ENCODE assay signal across 11 cellular contexts in genomic region chr1:111600295-111600694, GRCh38. TPM values are rescaled to one million over a fixed set of nuclear protein-coding genes. Genes with fewer than 3 reads are reported as not detected.
DNase-seq lines count a peak whose midpoint lies in the region; ATAC-seq and TF ChIP-seq lines count a peak whose summit lies in the region.
"Had no signal": no experiment of that assay in that cellular context is flagged by ENCODE, and none has a peak within 500 bp of the region (broad histone marks: within the 10 kb centered on the region; RNA-seq: fewer than 3 reads in every experiment).

No MANE protein-coding gene starts in this region.

- TF ChIP-seq POLR2A in IMR-90 (IDR thresholded peaks at IDR 0.05; ENCODE audit: low read depth, low read length), result no peak

- CTCF ChIA-PET in IMR-90 (lab: Yijun Ruan, JAX), result interaction anchor here (1.0 kb wide), 1 partner anchor 11 kb away, joined by 3 read pairs; no protein-coding TSS in a partner anchor

- 0 out of 2 replicates have a peak overlapping the region, but pooled peaks have one; percentile 27 for H4K5ac ChIP-seq in IMR-90 (ENCODE audit: low read depth, low read length)

- BruUV-seq in IMR-90 (replicated peaks; lab: Mats Ljungman, UMichigan), result no TSS peak

- TF ChIP-seq RAD21 in IMR-90 (IDR thresholded peaks at IDR 0.05; ENCODE audit: low read length), result no peak

- intact Hi-C loops in IMR-90 (cut with micrococcal nuclease) (no loop called here), left lung (cut with DNase I) (no loop called here), mucosa of descending colon (cut with DNase I, micrococcal nuclease) (no loop called here)

- H3K14ac ChIP-seq in IMR-90 (replicated peaks; ENCODE audit: low read depth, low read length), result peak overlapping the region; percentile 76

- H2AK9ac ChIP-seq in IMR-90 (replicated peaks; ENCODE audit: low read depth, low read length, poor library complexity), result no peak overlapping the region

- WGBS in IMR-90 (ENCODE audit: extremely low coverage in 2 of 2, insufficient read length in 1 of 2), 2 experiments, result no CpG with 5 or more reads among the region's 3 CpGs

- H3K9me3 ChIP-seq in IMR-90 (ENCODE audit: control insufficient read depth, insufficient read depth, low read length), result no peaks in the 10 kb centered on the region
- no peaks in the 10 kb centered on the region for H3K9me3 ChIP-seq in left lung
- no peaks in the 10 kb centered on the region for H3K9me3 ChIP-seq in mucosa of descending colon

- ATAC-seq in GM19452 (IDR thresholded peaks at IDR 0.05; ENCODE audit: unreplicated experiment) (peak; percentile 5), IMR-90 (ENCODE audit: low read depth) (no peak), left lung (peak; percentile 47), mucosa of descending colon (no peak)

- no peak overlapping the region for H3K56ac ChIP-seq in IMR-90 (ENCODE audit: extremely low read depth, insufficient read depth, low read length)

- no peak overlapping the region for H3K18ac ChIP-seq in IMR-90 (ENCODE audit: low read depth, low read length)

- POLR2A ChIA-PET in IMR-90 (lab: Charles Lee; ENCODE audit: unreplicated experiment), result interaction anchor here (0.5 kb wide), 1 partner anchor 13 kb away, joined by 8 read pairs; no protein-coding TSS in a partner anchor

- H2BK15ac ChIP-seq in IMR-90 (ENCODE audit: low read depth, low read length), result 0 out of 3 replicates have a peak overlapping the region, but pooled peaks have one; percentile 54

- H3K9me1 ChIP-seq in IMR-90 (ENCODE audit: insufficient read depth, low read length), result 0 out of 2 replicates have a peak, but pooled peaks cover 3% of the 10 kb centered on the region

- no peak overlapping the region; the same call in 1 of the 2 replicates for H2BK120ac ChIP-seq in IMR-90 (ENCODE audit: low read depth, low read length)

- peak overlapping the region; percentile 13; the same call in 1 of the 2 replicates for H3K23ac ChIP-seq in IMR-90 (ENCODE audit: low read depth, low read length)

- H3K9ac ChIP-seq in IMR-90 (ENCODE audit: low read depth, low read length), result no peak overlapping the region

- H3K4me3 ChIP-seq in GM12865 (ENCODE audit: low read depth, low read length), result peak overlapping the region; percentile 38
- H3K4me3 ChIP-seq in IMR-90 (ENCODE audit: insufficient read depth, low read depth, low read length), result no peak overlapping the region
- no peak overlapping the region for H3K4me3 ChIP-seq in left lung
- no peak overlapping the region for H3K4me3 ChIP-seq in mucosa of descending colon

- H3K27ac ChIP-seq in IMR-90 (ENCODE audit: insufficient read depth, low read length) (no peak overlapping the region), left lung (no peak overlapping the region)

- H3K27me3 ChIP-seq in IMR-90 (ENCODE audit: control insufficient read depth, insufficient read depth, low read length) (no peaks in the 10 kb centered on the region), left lung (no peaks in the 10 kb centered on the region)

- no peak overlapping the region for H3K4me2 ChIP-seq in IMR-90 (ENCODE audit: low read depth, low read length)

- no peak for DNase-seq in GM12865 (ENCODE audit: low read depth)
- DNase-seq in IMR-90, result no peak
- DNase-seq in left lung, result peak in 1 of 2 donors; percentile 36
- DNase-seq in NCI-H1436 treated with DMSO at 0.1 percent for 48 hours (lab: John Stamatoyannopoulos, UW), result no peak
- no peak for DNase-seq in H4 (ENCODE audit: low spot score)
- no peak for DNase-seq in mucosa of descending colon
- no peak for DNase-seq in activated CD4-positive, CD25-positive, alpha-beta regulatory T cell (lab: John Stamatoyannopoulos, UW)
- DNase-seq: MV-4-11; NCI-H82; stimulated activated naive CD4-positive, alpha-beta T cell had no signal

- in situ Hi-C loops in IMR-90 (cut with MboI; ENCODE audit: low sequenced_read_pairs), result no loop called here

- H2AK5ac ChIP-seq in IMR-90 (ENCODE audit: low read depth, low read length), result peak overlapping the region; percentile 20; the same call in 1 of the 2 replicates

- H3K4me1 ChIP-seq in IMR-90 (ENCODE audit: control insufficient read depth, insufficient read depth, low read length) (peaks cover 13% of the 10 kb centered on the region), left lung (peaks cover 9 to 46% of the 10 kb centered on the region in 2 donors), mucosa of descending colon (ENCODE audit: low read depth) (no peaks in the 10 kb centered on the region)

- no peak overlapping the region for H2BK5ac ChIP-seq in IMR-90 (ENCODE audit: low read depth, low read length, poor library complexity, severe bottlenecking)

- no peaks in the 10 kb centered on the region for H4K20me1 ChIP-seq in IMR-90 (ENCODE audit: insufficient read depth, low read length)

- H2AFZ ChIP-seq in IMR-90 (replicated peaks; ENCODE audit: low read length, poor library complexity), result peak overlapping the region; percentile 18

- H3K36me3 ChIP-seq in IMR-90 (ENCODE audit: control insufficient read depth, insufficient read depth, low read length), result no peaks in the 10 kb centered on the region
- no peaks in the 10 kb centered on the region for H3K36me3 ChIP-seq in left lung
- no peaks in the 10 kb centered on the region for H3K36me3 ChIP-seq in mucosa of descending colon (ENCODE audit: low read depth)

- no peak for TF ChIP-seq CTCF in GM12865 (IDR thresholded peaks at IDR 0.05; ENCODE audit: insufficient read depth, low read depth, low read length, missing control alignments)
- no peak for TF ChIP-seq CTCF in IMR-90 (conservative IDR thresholded peaks at IDR 0.05; ENCODE audit: low read depth, low read length)
- TF ChIP-seq CTCF in left lung (IDR thresholded peaks at IDR 0.05), result no peak
- TF ChIP-seq CTCF in mucosa of descending colon (IDR thresholded peaks at IDR 0.05), result no peak

- H3K79me1 ChIP-seq in IMR-90 (ENCODE audit: low read depth in 1 of 2, low read length in 2 of 2), result no peaks in the 10 kb centered on the region

- H4K8ac ChIP-seq in IMR-90 (ENCODE audit: low read depth in 2 of 2, low read length in 2 of 2), result no peak overlapping the region

- H2BK20ac ChIP-seq in IMR-90 (ENCODE audit: low read depth, low read length), result no peak overlapping the region

- peak overlapping the region; percentile 57; the same call in 1 of the 2 replicates for H3K4ac ChIP-seq in IMR-90 (ENCODE audit: low read depth, low read length)

- dilution Hi-C loops in IMR-90 (cut with HindIII; ENCODE audit: low sequenced_read_pairs, unreplicated experiment), result no loop called here

- H4K91ac ChIP-seq in IMR-90 (ENCODE audit: insufficient read depth, low read depth, low read length), result no peak overlapping the region

TF ChIP-seq in IMR-90, 13 proteins besides CTCF, POLR2A, EP300 and RAD21:
- TF ChIP-seq CEBPB (IDR thresholded peaks at IDR 0.05; ENCODE audit: low read depth, low read length) (no peak), BHLHE40 (IDR thresholded peaks at IDR 0.05; ENCODE audit: low read depth, low read length) (no peak), CHD1 (IDR thresholded peaks at IDR 0.05; ENCODE audit: low read depth, low read length) (no peak), USF2 (IDR thresholded peaks at IDR 0.05; ENCODE audit: low read depth, low read length) (no peak), MAFK (IDR thresholded peaks at IDR 0.05; ENCODE audit: low read depth, low read length) (no peak), MXI1 (IDR thresholded peaks at IDR 0.05; ENCODE audit: borderline replicate concordance, low read depth, low read length) (no peak), FOS (IDR thresholded peaks at IDR 0.05; ENCODE audit: low read depth, low read length) (no peak), SMC3 (IDR thresholded peaks at IDR 0.05; ENCODE audit: low read depth, low read length) (no peak), NFE2L2 (IDR thresholded peaks at IDR 0.05; ENCODE audit: low read depth, low read length) (no peak), RFX5 (IDR thresholded peaks at IDR 0.05; ENCODE audit: low read depth, low read length) (no peak), RCOR1 (IDR thresholded peaks at IDR 0.05; ENCODE audit: insufficient replicate concordance, low read length) (no peak)

RNA-seq across cellular contexts. Expression of gene RAP1A, which starts 19.3 kb away (rescaled TPM):
- total RNA-seq in IMR-90 (2012; rRNA removed) (18.1 and 35.3 TPM in 2 replicates), left lung (100 to 1,000 TPM; 102 to 121 TPM), mucosa of descending colon (100 to 1,000 TPM in 1 of 3 donors, 10 to 100 TPM in 2; 84.4 to 272 (median 95.4) TPM)
- polyA plus RNA-seq in IMR-90 (2012; rRNA removed), result 34.4 and 43.6 TPM in 2 replicates
- 4.0 and 6.2 TPM in 2 replicates for polyA plus RNA-seq in IMR-90 (2012; cell fraction: cytosol; rRNA removed)
- polyA plus RNA-seq in IMR-90 (2012; cell fraction: nucleus; rRNA removed; ENCODE audit: low replicate concordance), result 0.72 and 9.5 TPM in 2 replicates
- 20.0 and 32.4 TPM in 2 replicates for total RNA-seq in H4 (2014; rRNA removed; shearing (Covaris generic))

Comparison
In these comparisons a context has a peak if more than half of its experiments do, and no peak if none do; other contexts are left out.
1. ATAC-seq: peak in GM19452 (single experiment) and left lung (single experiment); none in IMR-90 (single experiment) and mucosa of descending colon (single experiment).